Comparison of ENCODE assay signal across 13 cellular contexts in the genomic region with DNA sequence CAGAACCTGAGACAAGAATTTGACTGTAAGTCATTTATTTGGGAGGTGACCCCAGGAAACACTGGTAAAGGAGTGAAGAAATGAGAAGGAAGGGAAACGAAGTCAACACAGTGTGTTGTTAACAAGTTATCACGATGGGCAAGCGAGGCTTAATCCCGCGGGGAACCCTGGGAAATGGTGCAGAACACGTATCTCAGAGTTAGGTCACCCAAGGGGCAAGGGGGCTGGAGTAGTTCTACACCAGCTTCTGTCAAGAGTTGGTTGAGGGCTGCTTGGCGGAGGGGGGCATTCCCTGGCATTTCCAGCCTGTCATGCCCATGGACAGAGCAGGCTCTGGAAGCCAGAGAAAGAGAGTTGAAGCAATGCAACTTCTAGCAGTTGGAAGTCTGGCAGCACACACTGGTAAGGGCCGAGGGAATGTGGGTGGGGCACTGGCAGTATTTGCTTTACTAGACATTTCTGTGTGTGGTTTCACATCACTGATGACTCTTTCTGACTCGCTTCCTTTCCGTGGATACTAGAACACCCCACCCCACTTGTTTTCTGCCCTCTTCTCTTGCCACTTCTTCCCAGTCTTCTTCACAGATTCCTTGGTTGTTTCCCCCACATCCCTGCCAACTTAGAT. TPM values are rescaled to one million over a fixed set of nuclear protein-coding genes. Genes with fewer than 3 reads are reported as not detected.
DNase-seq lines count a peak whose midpoint lies in the region; TF ChIP-seq lines count a peak whose summit lies in the region.
"Had no signal": no experiment of that assay in that cellular context is flagged by ENCODE, and none has a peak within 500 bp of the region (broad histone marks: within the 10 kb centered on the region; RNA-seq: fewer than 3 reads in every experiment).

No MANE protein-coding gene starts in this region.

- POLR2A ChIA-PET in A673 (lab: Charles Lee; ENCODE audit: low non-redundant PET) = no interaction called here

- H3K9me3 ChIP-seq in A673 (ENCODE audit: low read depth, low read length, poor library complexity, severe bottlenecking) = no peaks in the 10 kb centered on the region

- H3K4me1 ChIP-seq in A673 (ENCODE audit: insufficient read depth, low read length, poor library complexity, severe bottlenecking) = peaks cover 64% of the 10 kb centered on the region
- H3K4me1 ChIP-seq: parathyroid adenoma had no signal

- in situ Hi-C loops in astrocyte of the spinal cord (cut with HindIII; ENCODE audit: low sequenced_read_pairs) = no loop called here
- in situ Hi-C loops in GM13976 (cut with MboI; ENCODE audit: low sequenced_read_pairs, unreplicated experiment) = no loop called here

- CTCF ChIA-PET in A673 (lab: Charles Lee) = no interaction called here

- H3K27me3 ChIP-seq in A673 (replicated peaks; ENCODE audit: insufficient read depth, low read depth, low read length, poor library complexity) = no peaks in the 10 kb centered on the region

- peak; percentile 74 for DNase-seq in A673 (ENCODE audit: low spot score)
- DNase-seq in H4 (ENCODE audit: low spot score) = peak; percentile 13
- DNase-seq in astrocyte of the spinal cord (ENCODE audit: low read depth, low spot score) = peak; percentile 52
- peak; percentile 43 for DNase-seq in kidney glomerular epithelial cell (lab: John Stamatoyannopoulos, UW)
- no peak for DNase-seq in GM13976 (ENCODE audit: low spot score)
- DNase-seq in SW 1271 (lab: John Stamatoyannopoulos, UW) = no peak
- no peak for DNase-seq in T-helper 2 cell treated with Interferon-gamma antibody and Interleukin-4, amounts not matched to agents 5 μg/mL and 100 μg/mL, for 36 hours (ENCODE audit: low spot score)
- DNase-seq in mesenteric fat pad (ENCODE audit: low spot score) = no peak
- DNase-seq: activated naive CD4-positive, alpha-beta T cell treated with Interleukin-2 at 50 U/mL for 16 hours; CD4-positive, alpha-beta memory T cell; islet precursor cell; NCI-H2081 treated with DMSO at 0.1 percent for 48 hours had no signal

- no peaks in the 10 kb centered on the region for H3K27me3 Mint-ChIP-seq in T-helper 2 cell treated with Interferon-gamma antibody and Interleukin-4, amounts not matched to agents 5 μg/mL and 100 μg/mL, for 36 hours (ENCODE audit: low read depth)
- H3K27me3 Mint-ChIP-seq: CD4-positive, alpha-beta memory T cell had no signal

- H3K36me3 Mint-ChIP-seq in T-helper 2 cell treated with Interferon-gamma antibody and Interleukin-4, amounts not matched to agents 5 μg/mL and 100 μg/mL, for 36 hours (ENCODE audit: low read depth) = no peaks in the 10 kb centered on the region
- H3K36me3 Mint-ChIP-seq: CD4-positive, alpha-beta memory T cell had no signal

- H3K4me3 Mint-ChIP-seq in T-helper 2 cell treated with Interferon-gamma antibody and Interleukin-4, amounts not matched to agents 5 μg/mL and 100 μg/mL, for 36 hours = no peak overlapping the region
- H3K4me3 Mint-ChIP-seq: CD4-positive, alpha-beta memory T cell had no signal

- H3K36me3 ChIP-seq in A673 (ENCODE audit: insufficient read depth, low read length, poor library complexity, severe bottlenecking) = no peaks in the 10 kb centered on the region

- no TSS peak for BruUV-seq in A673 (replicated peaks; lab: Mats Ljungman, UMichigan)

- TF ChIP-seq CTCF in A673 (conservative IDR thresholded peaks at IDR 0.05; ENCODE audit: low read depth, low read length) (no peak), astrocyte of the spinal cord (IDR thresholded peaks at IDR 0.05; ENCODE audit: low read depth, low read length) (no peak), GM13976 (IDR thresholded peaks at IDR 0.05; ENCODE audit: borderline replicate concordance, control extremely low read depth, extremely low read depth, insufficient read depth, missing control alignments) (no peak)

- H3K27ac ChIP-seq in A673 (ENCODE audit: low read depth, low read length, poor library complexity, severe bottlenecking) = peak overlapping the region; percentile 96
- H3K27ac ChIP-seq: parathyroid adenoma had no signal

- no peak overlapping the region for H3K27ac Mint-ChIP-seq in T-helper 2 cell treated with Interferon-gamma antibody and Interleukin-4, amounts not matched to agents 5 μg/mL and 100 μg/mL, for 36 hours

- H3K4me3 ChIP-seq in A673 (ENCODE audit: low read depth, low read length, poor library complexity, severe bottlenecking) (no peak overlapping the region), astrocyte of the spinal cord (ENCODE audit: low read depth, low read length) (no peak overlapping the region)

- H3K9me3 Mint-ChIP-seq in T-helper 2 cell treated with Interferon-gamma antibody and Interleukin-4, amounts not matched to agents 5 μg/mL and 100 μg/mL, for 36 hours = no peaks in the 10 kb centered on the region

- intact Hi-C loops in A673 (cut with micrococcal nuclease; ENCODE audit: unreplicated experiment) = loop anchor here (5.0 kb wide), 3 partner anchors 53 to 782 kb away; no protein-coding TSS in a partner anchor

- H3K4me1 Mint-ChIP-seq in T-helper 2 cell treated with Interferon-gamma antibody and Interleukin-4, amounts not matched to agents 5 μg/mL and 100 μg/mL, for 36 hours (ENCODE audit: low read depth) = peaks cover 7% of the 10 kb centered on the region
- H3K4me1 Mint-ChIP-seq: CD4-positive, alpha-beta memory T cell had no signal

RNA-seq across cellular contexts. Expression of gene ADGRG2, which starts 52.2 kb away (rescaled TPM):
- total RNA-seq in A673 (2021) (61.3 and 73.6 TPM in 2 replicates), mesenteric fat pad (7.1 TPM)
- 0.58 and 1.2 TPM in 2 replicates for total RNA-seq in H4 (2014; rRNA removed; shearing (Covaris generic))
- total RNA-seq: CD4-positive, alpha-beta memory T cell had no signal

Comparison
In these comparisons a context has a peak if more than half of its experiments do, and no peak if none do; other contexts are left out.
1. DNase-seq: peak in A673 (single experiment), H4 (single experiment), astrocyte of the spinal cord (single experiment) and kidney glomerular epithelial cell (single experiment); none in GM13976 (single experiment), SW 1271 (0 of 2), T-helper 2 cell treated with Interferon-gamma antibody and Interleukin-4, amounts not matched to agents 5 μg/mL and 100 μg/mL, for 36 hours (single experiment) and mesenteric fat pad (single experiment).